Comparison of ENCODE assay signal across 24 cellular contexts in the genomic region with DNA sequence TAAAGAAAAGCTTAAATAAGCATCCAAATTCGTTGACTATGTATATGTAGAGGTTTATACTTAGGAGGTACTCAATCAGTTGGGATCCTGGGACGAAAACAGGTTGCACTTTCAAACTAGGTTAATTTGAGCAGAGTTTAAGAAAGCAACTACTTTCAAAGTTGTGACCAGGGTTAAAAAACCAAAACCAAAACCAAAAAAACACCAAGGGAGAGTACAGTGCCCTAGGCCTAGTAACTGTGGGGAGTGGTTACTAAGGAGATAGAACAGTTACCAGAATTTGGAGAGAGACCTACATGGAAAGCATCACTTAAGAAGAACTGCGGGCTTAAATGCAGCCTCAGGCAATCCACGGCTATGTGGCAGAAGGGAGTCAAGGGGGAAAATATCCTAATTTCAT.
DNase-seq lines count a peak whose midpoint lies in the region; ATAC-seq, FAIRE-seq and TF ChIP-seq lines count a peak whose summit lies in the region.
"Had no signal": no experiment of that assay in that cellular context is flagged by ENCODE, and none has a peak within 500 bp of the region (broad histone marks: within the 10 kb centered on the region; RNA-seq: fewer than 3 reads in every experiment).

No MANE protein-coding gene starts in this region.

- no peak overlapping the region for H4K91ac ChIP-seq in H1 (replicated peaks; ENCODE audit: insufficient read length, low read length)

- no peaks in the 10 kb centered on the region for H3K27me3 ChIP-seq in H1 (replicated peaks in 1 of 4; ENCODE audit: control insufficient read depth in 3 of 4, extremely low read depth in 1 of 4, insufficient read depth in 3 of 4, low read length in 3 of 4)
- H3K27me3 ChIP-seq: dorsolateral prefrontal cortex, MG63, sigmoid colon, transverse colon had no signal

- H3K79me2 ChIP-seq in H1 (ENCODE audit: control insufficient read depth in 1 of 2, insufficient read depth in 2 of 2, low read length in 2 of 2) = no peaks in the 10 kb centered on the region
- H3K79me2 ChIP-seq: parathyroid adenoma had no signal

- H3K79me1 ChIP-seq in H1 (ENCODE audit: low read depth, low read length) = no peaks in the 10 kb centered on the region

- TF ChIP-seq CTCF in H1 (IDR thresholded peaks at IDR 0.05; ENCODE audit: control extremely low read depth in 1 of 3, insufficient read depth in 1 of 3, low read depth in 1 of 3, low read length in 3 of 3) = no peak

- no peak overlapping the region for H3K4me2 ChIP-seq in H1 (ENCODE audit: insufficient read depth in 1 of 2, low read depth in 2 of 2, low read length in 2 of 2)

- no peak overlapping the region for H3K14ac ChIP-seq in H1 (ENCODE audit: insufficient read length)

- H4K8ac ChIP-seq in H1 (ENCODE audit: extremely low read depth, insufficient read depth, low read length) = no peak overlapping the region

- H2BK120ac ChIP-seq in H1 (replicated peaks; ENCODE audit: low read depth, low read length) = no peak overlapping the region

- H3K4ac ChIP-seq in H1 (replicated peaks; ENCODE audit: insufficient read length, low read depth, low read length) = no peak overlapping the region

- H3K56ac ChIP-seq in H1 (replicated peaks; ENCODE audit: insufficient read length, low read depth, low read length) = no peak overlapping the region

- H2AFZ ChIP-seq in H1 (ENCODE audit: low read length) = 0 out of 2 replicates have a peak overlapping the region, but pooled peaks have one; percentile 10
- H2AFZ ChIP-seq: parathyroid adenoma had no signal

- no peak for TF ChIP-seq EP300 in H1 (IDR thresholded peaks at IDR 0.05; ENCODE audit: borderline replicate concordance in 1 of 2, low read depth in 2 of 2, low read length in 2 of 2)

- no peak overlapping the region for H2BK12ac ChIP-seq in H1 (ENCODE audit: low read depth, low read length)

- DNase-seq in GM19239 (ENCODE audit: insufficient read length, low spot score) (no peak), H1 (ENCODE audit: low read depth in 1 of 2, low spot score in 2 of 2) (no peak), Right ventricle myocardium superior (no peak)
- DNase-seq in activated CD8-positive, alpha-beta memory T cell treated with anti-CD3 and anti-CD28 coated beads for 24 hours = no peak
- DNase-seq in activated naive CD4-positive, alpha-beta T cell (lab: John Stamatoyannopoulos, UW) = no peak
- DNase-seq: activated CD4-positive, alpha-beta T cell treated with anti-CD3 and anti-CD28 coated beads, Interleukin-2, amount 10 ng/mL, durations not matched to agents 24 days and 14 days; CD4-positive, alpha-beta T cell; DMS 273 treated with DMSO at 0.1 percent for 48 hours; dorsolateral prefrontal cortex; MG63; natural killer cell; NCI-H1436; NCI-H510A treated with DMSO at 0.1 percent for 48 hours; sigmoid colon; stimulated activated CD8-positive, alpha-beta memory T cell treated with anti-CD3 and anti-CD28 coated beads, Interleukin-4, amount 100 ng/mL, for 48 hours; T-helper 2 cell; transverse colon had no signal

- ATAC-seq in HG02588 (IDR thresholded peaks at IDR 0.05; ENCODE audit: unreplicated experiment) = peak; percentile 67
- peak; percentile 68 for ATAC-seq in HG03159 (IDR thresholded peaks at IDR 0.05; ENCODE audit: unreplicated experiment)
- no peak for ATAC-seq in esophagus mucosa
- no peak for ATAC-seq in Right ventricle myocardium superior (ENCODE audit: poor library complexity)
- ATAC-seq: activated T-helper 17 cell treated with anti-CD3 and anti-CD28 coated beads, Interleukin-2, amount 50 U/mL, for 72 hours; natural killer cell had no signal

- H3K18ac ChIP-seq in H1 (ENCODE audit: extremely low read depth, low read length) = no peak overlapping the region

- no peak overlapping the region for H2AK5ac ChIP-seq in H1 (ENCODE audit: low read depth, low read length)

- intact Hi-C loops in Right ventricle myocardium superior (cut with DNase I) = no loop called here

- no peak for TF ChIP-seq RAD21 in H1 (IDR thresholded peaks at IDR 0.05 in 1 of 2, conservative IDR thresholded peaks at IDR 0.05 in 1 of 2; ENCODE audit: low read depth in 2 of 2, low read length in 2 of 2)

- H3K9me3 ChIP-seq in H1 (ENCODE audit: insufficient read depth in 2 of 2, low read depth in 1 of 2, low read length in 1 of 2) = no peaks in the 10 kb centered on the region
- H3K9me3 ChIP-seq: MG63, transverse colon had no signal

- FAIRE-seq in GM19239 (lab: Jason Lieb, UNC) (peak; percentile 51), H1 (lab: Jason Lieb, UNC) (no peak)
- FAIRE-seq: astrocyte, endothelial cell of umbilical vein had no signal

- H3K4me1 ChIP-seq in H1 (replicated peaks in 1 of 4; ENCODE audit: control insufficient read depth in 3 of 4, insufficient read depth in 4 of 4, low read length in 3 of 4) = no peaks in the 10 kb centered on the region
- H3K4me1 ChIP-seq: parathyroid adenoma, sigmoid colon, transverse colon had no signal

- CTCF ChIA-PET in H1 (lab: Charles Lee; ENCODE audit: partially characterized antibody) = interaction anchor here (0.6 kb wide), 1 partner anchor 355 kb away, joined by 3 read pairs; no protein-coding TSS in a partner anchor

- H2BK5ac ChIP-seq in H1 (ENCODE audit: low read depth, low read length) = no peak overlapping the region

- POLR2A ChIA-PET in H1 (lab: Charles Lee; ENCODE audit: partially characterized antibody) = no interaction called here

- H3K23me2 ChIP-seq in H1 (ENCODE audit: low read depth, low read length) = no peaks in the 10 kb centered on the region

- H3K27ac ChIP-seq in H1 (ENCODE audit: low read depth, low read length) = no peak overlapping the region
- H3K27ac ChIP-seq: dorsolateral prefrontal cortex, parathyroid adenoma, sigmoid colon, transverse colon had no signal

- H4K5ac ChIP-seq in H1 (ENCODE audit: insufficient read length, low read depth, low read length) = no peak overlapping the region

- no peak overlapping the region for H3K4me3 ChIP-seq in H1 (ENCODE audit: extremely low read depth in 1 of 4, insufficient read depth in 2 of 4, low read depth in 3 of 4, low read length in 4 of 4)
- H3K4me3 ChIP-seq: dorsolateral prefrontal cortex, MG63, sigmoid colon, transverse colon had no signal

- H3K23ac ChIP-seq in H1 (ENCODE audit: insufficient read length) = no peak overlapping the region

- no peak overlapping the region for H3K9ac ChIP-seq in H1 (replicated peaks in 1 of 4; ENCODE audit: extremely low read depth in 1 of 4, low read depth in 3 of 4, low read length in 3 of 4)
- H3K9ac ChIP-seq: parathyroid adenoma had no signal

- H4K20me1 ChIP-seq in H1 (replicated peaks in 1 of 2; ENCODE audit: control insufficient read depth in 1 of 2, insufficient read depth in 2 of 2, low read length in 2 of 2) = no peaks in the 10 kb centered on the region

- WGBS in H1 (ENCODE audit: extremely low coverage in 1 of 2, insufficient coverage in 1 of 2, insufficient read length in 1 of 2, insufficient replicate concordance in 2 of 2, low coverage in 1 of 2, low lambda C conversion rate in 2 of 2, missing lambda C conversion rate in 1 of 2), 2 experiments = 92% methylated on average over 4 of the region's 4 CpGs; no CpG with 5 or more reads in 1 of the 2 experiments

- no peaks in the 10 kb centered on the region for H3K36me3 ChIP-seq in H1 (ENCODE audit: control insufficient read depth in 2 of 4, insufficient read depth in 4 of 4, low read length in 3 of 4)
- H3K36me3 ChIP-seq: MG63, sigmoid colon, transverse colon had no signal

- no peak for TF ChIP-seq POLR2A in H1 (IDR thresholded peaks at IDR 0.05; ENCODE audit: control extremely low read depth in 1 of 2, low read depth in 2 of 2, low read length in 2 of 2)

- no peak overlapping the region for H2BK15ac ChIP-seq in H1 (ENCODE audit: low read length)

- H2BK20ac ChIP-seq in H1 (ENCODE audit: low read length) = no peak overlapping the region

TF ChIP-seq in H1, 55 proteins besides CTCF, POLR2A, EP300 and RAD21:
- TF ChIP-seq TAF1 (IDR thresholded peaks at IDR 0.05; ENCODE audit: low read depth, low read length) (no peak), EZH2 (IDR thresholded peaks at IDR 0.05; ENCODE audit: low read depth, low read length, severe bottlenecking) (no peak), CEBPB (IDR thresholded peaks at IDR 0.05; ENCODE audit: low read depth, low read length) (no peak), TAF7 (optimal IDR thresholded peaks at IDR 0.05; ENCODE audit: borderline replicate concordance, low read depth, low read length) (no peak), CHD1 (IDR thresholded peaks at IDR 0.05; ENCODE audit: low read depth, low read length) (no peak), JUND (IDR thresholded peaks at IDR 0.05; ENCODE audit: low read length) (no peak), SP2 (IDR thresholded peaks at IDR 0.05; ENCODE audit: low read length) (no peak), CHD2 (IDR thresholded peaks at IDR 0.05; ENCODE audit: low read length) (no peak)
TF ChIP-seq in H1: peak in this region for 0.

Comparison
In these comparisons a context has a peak if more than half of its experiments do, and no peak if none do; other contexts are left out.
1. ATAC-seq: peak in HG02588 (single experiment) and HG03159 (single experiment); none in esophagus mucosa (single experiment) and Right ventricle myocardium superior (single experiment).